Comparison of ENCODE assay signal across 8 cellular contexts in the genomic region with DNA sequence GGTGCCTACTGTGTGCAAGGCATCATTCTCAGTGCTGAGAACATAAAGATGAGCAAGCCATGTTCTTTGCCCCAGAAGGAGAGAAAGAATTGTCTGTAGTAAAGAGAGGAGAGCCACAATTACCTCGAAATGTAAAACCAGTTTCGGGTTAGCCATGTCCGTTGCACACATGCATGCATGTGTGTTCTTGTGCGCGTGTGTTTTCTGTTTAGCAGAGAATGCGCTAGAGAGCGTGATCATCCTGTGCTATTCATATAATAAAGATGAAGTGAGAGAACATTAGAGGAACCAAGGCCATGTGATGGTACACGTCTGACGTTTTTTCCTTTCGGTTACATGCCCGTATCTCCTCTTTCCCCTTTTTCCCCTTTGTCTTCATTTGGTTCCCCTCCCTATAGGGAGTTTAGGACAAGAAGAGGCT.
DNase-seq lines count a peak whose midpoint lies in the region; ATAC-seq and FAIRE-seq lines count a peak whose summit lies in the region.

No MANE protein-coding gene starts in this region.

- peak; percentile 38 for ATAC-seq in GM18867 (IDR thresholded peaks at IDR 0.05; ENCODE audit: unreplicated experiment)
- ATAC-seq in HG02678 (IDR thresholded peaks at IDR 0.05; ENCODE audit: unreplicated experiment) = peak; percentile 38

- FAIRE-seq in frontal cortex (lab: Jason Lieb, UNC) = no peak

- DNase-seq in SIG-M5 treated with dmso at 0.1 percent for 504 hours (lab: John Stamatoyannopoulos, UW; ENCODE audit: unreplicated experiment) (peak; percentile 83), pons (ENCODE audit: low spot score) (peak; percentile 80), NCI-H526 (lab: John Stamatoyannopoulos, UW) (no peak), AG08395 (ENCODE audit: low spot score) (no peak), NCI-H2171 treated with DMSO at 0.1 percent for 48 hours (lab: John Stamatoyannopoulos, UW) (no peak), frontal cortex (ENCODE audit: low spot score in 2 of 2) (no peak)

Comparison
In these comparisons a context has a peak if more than half of its experiments do, and no peak if none do; other contexts are left out.
1. DNase-seq: peak in SIG-M5 treated with dmso at 0.1 percent for 504 hours (single experiment) and pons (single experiment); none in NCI-H526 (0 of 2), AG08395 (single experiment), NCI-H2171 treated with DMSO at 0.1 percent for 48 hours (single experiment) and frontal cortex (0 of 2).